Comparison of ENCODE assay signal across 13 cellular contexts in the genomic region with DNA sequence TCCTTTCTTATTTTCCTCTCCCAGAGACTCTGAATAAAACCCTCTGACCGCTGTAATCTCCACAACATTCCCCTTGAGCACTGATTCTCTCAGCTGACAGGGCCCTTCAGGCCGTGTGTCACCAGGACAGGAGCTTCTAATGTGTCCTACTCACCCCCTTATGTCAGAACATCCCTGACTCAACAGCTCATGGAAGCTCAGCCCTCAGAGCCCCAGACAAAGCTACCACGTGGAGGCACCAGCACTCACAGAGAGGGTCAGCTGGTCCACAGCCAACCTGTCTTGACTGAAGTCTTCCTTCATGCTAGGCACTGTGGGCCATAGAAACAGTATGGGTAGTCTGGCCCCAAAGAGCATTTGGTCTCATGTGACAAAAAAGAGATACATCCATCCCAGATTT.
"Had no signal": no experiment of that assay in that cellular context is flagged by ENCODE, and none has a peak within 500 bp of the region (broad histone marks: within the 10 kb centered on the region; RNA-seq: fewer than 3 reads in every experiment).

No MANE protein-coding gene starts in this region.

- H3K36me3 ChIP-seq: brain microvascular endothelial cell, ovary, tibial artery had no signal

- H3K27ac Mint-ChIP-seq: activated naive CD8-positive, alpha-beta T cell; activated T-cell treated with anti-CD3 and anti-CD28 coated beads, Interleukin-2, amount 50 U/mL, for 24 hours; immature natural killer cell had no signal

- H3K9me3 ChIP-seq: ovary, tibial artery had no signal

- DNase-seq: activated gamma-delta T cell; activated T-cell treated with anti-CD3 and anti-CD28 coated beads, Interleukin-2, amount 50 U/mL, for 24 hours; brain microvascular endothelial cell; cerebellar nuclear complex; dermis blood vessel endothelial cell; erythroblast; glutamatergic neuron; immature natural killer cell; ovary; T-helper 9 cell; tibial artery had no signal

- H3K4me3 Mint-ChIP-seq: activated naive CD8-positive, alpha-beta T cell; activated T-cell treated with anti-CD3 and anti-CD28 coated beads, Interleukin-2, amount 50 U/mL, for 24 hours; immature natural killer cell; neural crest cell had no signal

- H3K27ac ChIP-seq: brain microvascular endothelial cell, ovary had no signal

- H3K9me3 Mint-ChIP-seq: activated T-cell treated with anti-CD3 and anti-CD28 coated beads, Interleukin-2, amount 50 U/mL, for 24 hours; neural crest cell had no signal

- H3K36me3 Mint-ChIP-seq: activated naive CD8-positive, alpha-beta T cell; immature natural killer cell had no signal

- H3K4me1 Mint-ChIP-seq: immature natural killer cell had no signal

- H3K4me3 ChIP-seq: ovary, tibial artery had no signal

- H3K27me3 ChIP-seq: ovary, tibial artery had no signal
